1 cellular context compared by ENCODE assay signal in the genomic region with DNA sequence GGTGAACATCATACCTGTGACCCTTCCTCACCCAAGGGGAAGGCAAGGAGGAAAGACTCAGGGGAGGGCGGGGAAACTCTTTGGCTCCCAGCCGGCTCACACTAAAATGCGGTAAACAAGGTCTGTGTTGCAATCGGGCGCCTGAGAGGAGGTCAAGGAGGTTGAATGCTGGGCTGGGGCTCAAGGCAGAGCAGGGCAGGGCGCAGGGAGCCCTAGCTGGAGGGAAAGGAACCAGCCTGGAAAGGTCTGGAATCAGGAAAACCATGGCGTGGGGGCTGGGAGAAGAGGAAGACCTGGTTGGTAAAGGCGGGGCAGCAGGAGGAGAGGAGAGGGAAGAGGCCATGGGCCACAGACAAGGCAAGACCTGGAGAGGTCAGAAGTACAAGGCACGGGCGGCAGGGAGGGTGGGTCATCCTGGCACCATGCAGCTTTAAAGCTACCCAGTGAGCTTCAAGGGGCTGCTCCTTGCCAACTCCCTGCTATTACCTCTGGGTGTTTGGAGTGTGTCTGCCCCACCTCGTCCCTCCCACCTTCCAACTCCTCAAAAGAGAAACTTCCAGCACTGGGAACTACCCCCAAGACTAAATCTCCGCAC.
A peak's percentile ranks its signal among the peaks of the same experiment; 100 is the strongest.
TF ChIP-seq lines count a peak whose summit lies in the region.

No MANE protein-coding gene starts in this region.

TF ChIP-seq in HepG2, 621 proteins besides CTCF, POLR2A, EP300 and RAD21 (continued from another document and continues in another):
- TF ChIP-seq, protein P1, sequence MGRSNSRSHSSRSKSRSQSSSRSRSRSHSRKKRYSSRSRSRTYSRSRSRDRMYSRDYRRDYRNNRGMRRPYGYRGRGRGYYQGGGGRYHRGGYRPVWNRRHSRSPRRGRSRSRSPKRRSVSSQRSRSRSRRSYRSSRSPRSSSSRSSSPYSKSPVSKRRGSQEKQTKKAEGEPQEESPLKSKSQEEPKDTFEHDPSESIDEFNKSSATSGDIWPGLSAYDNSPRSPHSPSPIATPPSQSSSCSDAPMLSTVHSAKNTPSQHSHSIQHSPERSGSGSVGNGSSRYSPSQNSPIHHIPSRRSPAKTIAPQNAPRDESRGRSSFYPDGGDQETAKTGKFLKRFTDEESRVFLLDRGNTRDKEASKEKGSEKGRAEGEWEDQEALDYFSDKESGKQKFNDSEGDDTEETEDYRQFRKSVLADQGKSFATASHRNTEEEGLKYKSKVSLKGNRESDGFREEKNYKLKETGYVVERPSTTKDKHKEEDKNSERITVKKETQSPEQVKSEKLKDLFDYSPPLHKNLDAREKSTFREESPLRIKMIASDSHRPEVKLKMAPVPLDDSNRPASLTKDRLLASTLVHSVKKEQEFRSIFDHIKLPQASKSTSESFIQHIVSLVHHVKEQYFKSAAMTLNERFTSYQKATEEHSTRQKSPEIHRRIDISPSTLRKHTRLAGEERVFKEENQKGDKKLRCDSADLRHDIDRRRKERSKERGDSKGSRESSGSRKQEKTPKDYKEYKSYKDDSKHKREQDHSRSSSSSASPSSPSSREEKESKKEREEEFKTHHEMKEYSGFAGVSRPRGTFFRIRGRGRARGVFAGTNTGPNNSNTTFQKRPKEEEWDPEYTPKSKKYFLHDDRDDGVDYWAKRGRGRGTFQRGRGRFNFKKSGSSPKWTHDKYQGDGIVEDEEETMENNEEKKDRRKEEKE (IDR thresholded peaks at IDR 0.05), result no peak
- 0 out of 2 replicates have a peak, but pooled peaks have one; percentile 60 for TF ChIP-seq ARNT2 (CRISPR knock-in tag; IDR thresholded peaks at IDR 0.05; ENCODE audit: low read depth)
- TF ChIP-seq POLR2AphosphoS2 (IDR thresholded peaks at IDR 0.05; ENCODE audit: low read depth, low read length), result no peak
- no peak for TF ChIP-seq NFATC3 (CRISPR knock-in tag; IDR thresholded peaks at IDR 0.05)
- TF ChIP-seq HNF1B (CRISPR knock-in tag; IDR thresholded peaks at IDR 0.05), result peak; percentile 86
- TF ChIP-seq SETDB1 (CRISPR knock-in tag; IDR thresholded peaks at IDR 0.05; ENCODE audit: borderline replicate concordance), result no peak
- peak; percentile 61; the same call in 1 of the 2 replicates for TF ChIP-seq RERE (CRISPR knock-in tag; IDR thresholded peaks at IDR 0.05; ENCODE audit: low read depth)
- TF ChIP-seq PRDM10 (CRISPR knock-in tag; IDR thresholded peaks at IDR 0.05; ENCODE audit: low read depth), result no peak
- TF ChIP-seq ZNF740 (CRISPR knock-in tag; IDR thresholded peaks at IDR 0.05), result no peak
- TF ChIP-seq ERF (CRISPR knock-in tag; IDR thresholded peaks at IDR 0.05), result peak; percentile 53; the same call in 1 of the 2 replicates
- TF ChIP-seq NFE2 (CRISPR knock-in tag; IDR thresholded peaks at IDR 0.05), result no peak
- no peak for TF ChIP-seq GPBP1L1 (CRISPR knock-in tag; IDR thresholded peaks at IDR 0.05)
- TF ChIP-seq HIVEP1 (CRISPR knock-in tag; IDR thresholded peaks at IDR 0.05), result no peak
- 0 out of 2 replicates have a peak, but pooled peaks have one; percentile 58 for TF ChIP-seq ARNTL (CRISPR knock-in tag; IDR thresholded peaks at IDR 0.05)
- TF ChIP-seq THYN1 (CRISPR knock-in tag; IDR thresholded peaks at IDR 0.05; ENCODE audit: borderline replicate concordance, low read depth), result no peak
- TF ChIP-seq, protein P2, sequence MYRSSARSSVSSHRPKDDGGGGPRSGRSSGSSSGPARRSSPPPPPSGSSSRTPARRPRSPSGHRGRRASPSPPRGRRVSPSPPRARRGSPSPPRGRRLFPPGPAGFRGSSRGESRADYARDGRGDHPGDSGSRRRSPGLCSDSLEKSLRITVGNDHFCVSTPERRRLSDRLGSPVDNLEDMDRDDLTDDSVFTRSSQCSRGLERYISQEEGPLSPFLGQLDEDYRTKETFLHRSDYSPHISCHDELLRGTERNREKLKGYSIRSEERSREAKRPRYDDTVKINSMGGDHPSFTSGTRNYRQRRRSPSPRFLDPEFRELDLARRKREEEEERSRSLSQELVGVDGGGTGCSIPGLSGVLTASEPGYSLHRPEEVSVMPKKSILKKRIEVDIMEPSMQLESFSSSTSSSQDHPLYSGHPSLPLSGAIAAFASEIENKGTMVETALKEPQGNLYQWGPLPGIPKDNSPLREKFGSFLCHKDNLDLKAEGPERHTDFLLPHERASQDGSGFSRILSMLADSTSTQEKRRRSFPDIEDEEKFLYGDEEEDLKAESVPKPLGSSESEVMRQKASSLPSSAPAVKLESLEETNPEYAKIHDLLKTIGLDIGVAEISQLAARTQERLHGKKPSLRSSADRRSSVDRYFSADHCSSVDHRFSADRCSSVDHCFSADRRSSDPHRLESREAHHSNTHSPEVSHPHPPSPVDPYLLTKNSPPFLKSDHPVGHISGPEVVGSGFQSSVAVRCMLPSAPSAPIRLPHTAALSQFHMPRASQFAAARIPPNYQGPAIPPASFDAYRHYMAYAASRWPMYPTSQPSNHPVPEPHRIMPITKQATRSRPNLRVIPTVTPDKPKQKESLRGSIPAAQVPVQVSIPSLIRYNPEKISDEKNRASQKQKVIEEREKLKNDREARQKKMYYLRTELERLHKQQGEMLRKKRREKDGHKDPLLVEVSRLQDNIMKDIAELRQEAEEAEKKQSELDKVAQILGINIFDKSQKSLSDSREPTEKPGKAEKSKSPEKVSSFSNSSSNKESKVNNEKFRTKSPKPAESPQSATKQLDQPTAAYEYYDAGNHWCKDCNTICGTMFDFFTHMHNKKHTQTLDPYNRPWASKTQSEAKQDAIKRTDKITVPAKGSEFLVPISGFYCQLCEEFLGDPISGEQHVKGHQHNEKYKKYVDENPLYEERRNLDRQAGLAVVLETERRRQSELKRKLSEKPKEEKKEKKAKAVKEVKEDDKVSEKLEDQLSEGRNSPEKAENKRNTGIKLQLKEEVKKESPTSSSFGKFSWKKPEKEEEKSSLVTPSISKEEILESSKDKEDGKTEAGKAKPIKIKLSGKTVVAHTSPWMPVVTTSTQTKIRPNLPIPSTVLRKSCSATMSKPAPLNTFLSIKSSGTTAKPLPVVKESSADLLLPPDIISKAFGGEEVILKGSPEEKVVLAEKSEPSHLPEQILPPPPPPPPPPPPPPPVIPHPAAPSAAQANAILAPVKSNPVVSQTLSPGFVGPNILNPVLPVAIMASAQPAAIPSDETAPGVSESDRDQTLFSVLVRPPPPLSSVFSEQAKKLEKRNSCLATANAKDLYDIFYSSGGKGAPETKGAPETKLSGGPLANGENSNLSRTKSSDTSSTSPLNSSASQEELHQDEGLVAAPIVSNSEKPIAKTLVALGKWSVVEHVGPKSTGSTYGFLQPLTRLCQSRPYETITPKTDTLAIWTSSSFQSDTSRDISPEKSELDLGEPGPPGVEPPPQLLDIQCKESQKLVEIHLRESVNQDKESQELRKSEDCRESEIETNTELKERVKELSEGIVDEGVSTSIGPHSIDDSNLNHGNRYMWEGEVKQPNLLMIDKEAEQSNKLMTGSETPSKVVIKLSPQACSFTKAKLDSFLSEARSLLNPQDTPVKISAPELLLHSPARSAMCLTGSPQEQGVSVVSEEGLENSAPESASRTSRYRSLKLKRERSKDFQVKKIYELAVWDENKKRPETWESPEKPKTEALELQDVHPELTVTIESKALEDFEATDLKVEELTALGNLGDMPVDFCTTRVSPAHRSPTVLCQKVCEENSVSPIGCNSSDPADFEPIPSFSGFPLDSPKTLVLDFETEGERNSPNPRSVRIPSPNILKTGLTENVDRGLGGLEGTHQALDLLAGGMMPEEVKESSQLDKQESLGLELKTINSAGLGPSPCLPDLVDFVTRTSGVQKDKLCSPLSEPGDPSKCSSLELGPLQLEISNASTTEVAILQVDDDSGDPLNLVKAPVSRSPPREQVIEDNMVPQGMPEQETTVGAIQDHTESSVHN (CRISPR knock-in tag; IDR thresholded peaks at IDR 0.05), result no peak
- TF ChIP-seq, protein P3, sequence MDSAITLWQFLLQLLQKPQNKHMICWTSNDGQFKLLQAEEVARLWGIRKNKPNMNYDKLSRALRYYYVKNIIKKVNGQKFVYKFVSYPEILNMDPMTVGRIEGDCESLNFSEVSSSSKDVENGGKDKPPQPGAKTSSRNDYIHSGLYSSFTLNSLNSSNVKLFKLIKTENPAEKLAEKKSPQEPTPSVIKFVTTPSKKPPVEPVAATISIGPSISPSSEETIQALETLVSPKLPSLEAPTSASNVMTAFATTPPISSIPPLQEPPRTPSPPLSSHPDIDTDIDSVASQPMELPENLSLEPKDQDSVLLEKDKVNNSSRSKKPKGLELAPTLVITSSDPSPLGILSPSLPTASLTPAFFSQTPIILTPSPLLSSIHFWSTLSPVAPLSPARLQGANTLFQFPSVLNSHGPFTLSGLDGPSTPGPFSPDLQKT (CRISPR knock-in tag; IDR thresholded peaks at IDR 0.05; ENCODE audit: borderline replicate concordance), result no peak
- no peak for TF ChIP-seq ZC3H4 (CRISPR knock-in tag; IDR thresholded peaks at IDR 0.05; ENCODE audit: borderline replicate concordance)
- no peak for TF ChIP-seq NFE2L1 (CRISPR knock-in tag; IDR thresholded peaks at IDR 0.05; ENCODE audit: borderline replicate concordance)
- no peak for TF ChIP-seq ZNF816 (CRISPR knock-in tag; IDR thresholded peaks at IDR 0.05; ENCODE audit: borderline replicate concordance)
- TF ChIP-seq MXI1 (IDR thresholded peaks at IDR 0.05; ENCODE audit: borderline replicate concordance, low read depth, low read length), result peak; percentile 35; the same call in 1 of the 3 replicates
- 0 out of 2 replicates have a peak, but pooled peaks have one; percentile 15 for TF ChIP-seq JUN (CRISPR knock-in tag; IDR thresholded peaks at IDR 0.05)
